8 cellular contexts compared by ENCODE assay signal in genomic region chr7:20219446-20220292, GRCh38. TPM values are rescaled to one million over a fixed set of nuclear protein-coding genes. Genes with fewer than 3 reads are reported as not detected.
DNase-seq lines count a peak whose midpoint lies in the region; ATAC-seq and TF ChIP-seq lines count a peak whose summit lies in the region.

No MANE protein-coding gene starts in this region.

- H3K4me1 ChIP-seq in lung (ENCODE audit: control insufficient read depth in 2 of 2, insufficient read depth in 2 of 2, low read length in 2 of 2) (peaks cover 0 to 2% of the 10 kb centered on the region in 2 donors), upper lobe of right lung (peaks cover 25% of the 10 kb centered on the region)

- in situ Hi-C loops in Caki2 (cut with HindIII; ENCODE audit: low pct_unique_long_range_greater_than_20kb, low sequenced_read_pairs), result no loop called here

- H3K27me3 ChIP-seq in lung (ENCODE audit: control insufficient read depth, insufficient read depth), result no peaks in the 10 kb centered on the region
- H3K27me3 ChIP-seq in upper lobe of right lung, result no peaks in the 10 kb centered on the region

- H3K4me3 ChIP-seq in coronary artery (no peak overlapping the region), lung (no peak overlapping the region), upper lobe of right lung (no peak overlapping the region)

- ATAC-seq in GM19372 (IDR thresholded peaks at IDR 0.05; ENCODE audit: low read depth, unreplicated experiment) (peak; percentile 78), HG03378 (IDR thresholded peaks at IDR 0.05; ENCODE audit: unreplicated experiment) (peak; percentile 77), lung (ENCODE audit: insufficient read depth, low FRiP score) (peak; percentile 43), upper lobe of right lung (peak; percentile 75)

- DNase-seq in Caki2 (ENCODE audit: low read depth) (peak; percentile 39), NOMO-1 treated with DMSO at 0.1 percent for 48 hours (lab: John Stamatoyannopoulos, UW; ENCODE audit: unreplicated experiment) (peak; percentile 96), coronary artery (ENCODE audit: low spot score) (peak; percentile 82), lung (ENCODE audit: low spot score) (peak; percentile 53), upper lobe of right lung (peak; percentile 79)
- no peak for DNase-seq in effector CD4-positive, alpha-beta T cell

- intact Hi-C loops in upper lobe of right lung (cut with DNase I), result no loop called here

- H3K27ac ChIP-seq in coronary artery (peak overlapping the region; percentile 32 to 84), lung (ENCODE audit: low read depth in 1 of 2, low read length in 1 of 2) (peak overlapping the region; percentile 69 to 84), upper lobe of right lung (peak overlapping the region; percentile 75)

- 26 to 50% methylated on average over 7 of the region's 7 CpGs for WGBS in lung, 2 donors

- H3K9me3 ChIP-seq in lung (ENCODE audit: control insufficient read depth in 2 of 2, insufficient read depth in 1 of 2, low read length in 1 of 2) (no peaks in the 10 kb centered on the region), upper lobe of right lung (no peaks in the 10 kb centered on the region)

- TF ChIP-seq CTCF in coronary artery (IDR thresholded peaks at IDR 0.05) (no peak), lung (IDR thresholded peaks at IDR 0.05; ENCODE audit: control extremely low read depth, extremely low read depth) (no peak), upper lobe of right lung (IDR thresholded peaks at IDR 0.05) (no peak)

- H3K36me3 ChIP-seq in lung (ENCODE audit: control insufficient read depth in 2 of 2, insufficient read depth in 2 of 2, low read length in 2 of 2) (no peaks in the 10 kb centered on the region), upper lobe of right lung (no peaks in the 10 kb centered on the region)

RNA-seq across cellular contexts. Expression of gene MACC1, which starts 2.5 kb away (rescaled TPM):
- not detected in 2 replicates for total RNA-seq in Caki2 (2014; rRNA removed; shearing (Covaris generic); ENCODE audit: low replicate concordance)
- 10 to 100 TPM; 25.0 to 45.2 TPM for total RNA-seq in lung
- 1 to 10 TPM; 2.8 to 4.4 TPM for polyA plus RNA-seq in lung
- total RNA-seq in upper lobe of right lung, result 22.1 TPM

Comparison
In these comparisons a context has a peak if more than half of its experiments do, and no peak if none do; other contexts are left out.
1. RNA of gene MACC1, which starts 2.5 kb away (total RNA-seq): 25.0 to 45.2 TPM in lung and 22.1 TPM in upper lobe of right lung (single experiment); not detected in Caki2; every median in the first group is over 10 times any median in the second.
2. Peak in every context shown above with its lines, with median percentiles within 50 percentile points of each other: ATAC-seq and H3K27ac ChIP-seq.